In the genomic region with DNA sequence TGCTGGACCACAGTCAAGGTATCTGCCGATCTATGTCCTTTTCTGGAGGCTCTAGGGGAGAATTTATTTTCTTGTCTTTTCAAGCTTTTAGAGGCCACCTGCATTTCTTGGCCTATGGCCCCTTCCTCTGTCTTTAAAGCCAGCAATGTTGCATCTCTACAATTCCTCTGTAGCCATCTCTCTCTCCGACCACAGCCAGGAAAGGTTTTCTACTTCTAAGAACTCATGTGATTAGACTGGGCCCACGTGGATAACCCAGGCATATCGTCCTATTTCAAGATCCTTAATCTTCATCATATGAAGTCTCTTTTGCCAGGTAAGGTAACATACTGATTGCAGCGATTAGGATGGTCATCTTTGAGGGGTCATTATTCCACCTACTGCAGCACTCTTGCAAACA, we compare ENCODE assay signal across 19 cellular contexts. TPM values are rescaled to one million over a fixed set of nuclear protein-coding genes. Genes with fewer than 3 reads are reported as not detected.
A peak's percentile ranks its signal among the peaks of the same experiment; 100 is the strongest.
DNase-seq lines count a peak whose midpoint lies in the region; ATAC-seq and TF ChIP-seq lines count a peak whose summit lies in the region.
"Had no signal": no experiment of that assay in that cellular context is flagged by ENCODE, and none has a peak within 500 bp of the region (broad histone marks: within the 10 kb centered on the region; RNA-seq: fewer than 3 reads in every experiment).

No MANE protein-coding gene starts in this region.

- 0 out of 2 replicates have a peak overlapping the region, but pooled peaks have one; percentile 25 for H2BK20ac ChIP-seq in IMR-90 (ENCODE audit: low read depth, low read length)

- no peak overlapping the region for H3K4me2 ChIP-seq in IMR-90 (ENCODE audit: low read depth, low read length)
- H3K4me2 ChIP-seq: A549; BLaER1 treated with 17β-estradiol and CSF1 and Interleukin-3, amounts not matched to agents 10 nM and 100 nM had no signal

- no peaks in the 10 kb centered on the region for H3K4me1 Mint-ChIP-seq in activated CD4-positive, alpha-beta T cell treated with anti-CD3 and anti-CD28 coated beads, Interleukin-2, amount 10 ng/mL, durations not matched to agents 24 days and 14 days
- peaks cover 4% of the 10 kb centered on the region for H3K4me1 Mint-ChIP-seq in osteocyte (ENCODE audit: unreplicated experiment)
- H3K4me1 Mint-ChIP-seq: B cell had no signal

- 100% methylated on average over 1 of the region's 5 CpGs; no CpG with 5 or more reads in 1 of the 2 experiments for WGBS in IMR-90 (ENCODE audit: extremely low coverage in 2 of 2, insufficient read length in 1 of 2), 2 experiments

- H4K8ac ChIP-seq in IMR-90 (ENCODE audit: low read depth in 2 of 2, low read length in 2 of 2), result no peak overlapping the region

- CTCF ChIA-PET in IMR-90 (lab: Yijun Ruan, JAX), result interaction anchor here (1.4 kb wide), 1 partner anchor 239 kb away, joined by 3 read pairs; no protein-coding TSS in a partner anchor

- no peak overlapping the region for H3K4me3 ChIP-seq in IMR-90 (ENCODE audit: insufficient read depth, low read depth, low read length)
- H3K4me3 ChIP-seq: A549; BLaER1 treated with 17β-estradiol and CSF1 and Interleukin-3, amounts not matched to agents 10 nM and 100 nM; GM12878 had no signal

- peaks cover 2% of the 10 kb centered on the region for H3K4me1 ChIP-seq in IMR-90 (ENCODE audit: control insufficient read depth, insufficient read depth, low read length)
- H3K4me1 ChIP-seq: A549 had no signal

- DNase-seq in activated CD4-positive, alpha-beta T cell treated with anti-CD3 and anti-CD28 coated beads, Interleukin-2, amount 10 ng/mL, durations not matched to agents 24 days and 14 days, result peak; percentile 42
- DNase-seq in activated CD4-positive, alpha-beta T cell treated with anti-CD3 and anti-CD28 coated beads for 48 hours, result no peak
- DNase-seq in IMR-90, result no peak
- peak; percentile 25 for DNase-seq in osteocyte (ENCODE audit: extremely low spot score, unreplicated experiment)
- DNase-seq: AML-193; Caco-2; Calu3; CD4-positive, alpha-beta T cell; CD8-positive, alpha-beta T cell; DMS79 treated with DMSO at 0.1 percent for 48 hours; GF-D8 had no signal

- no peak overlapping the region for H2AK5ac ChIP-seq in IMR-90 (ENCODE audit: low read depth, low read length)

- no peak for ATAC-seq in IMR-90 (ENCODE audit: low read depth)
- no peak for ATAC-seq in activated CD4-positive, CD25-positive, alpha-beta regulatory T cell treated with anti-CD3 and anti-CD28 coated beads, Interleukin-2, amount 50 U/mL, for 24 hours
- ATAC-seq: A549; CD8-positive, alpha-beta T cell; GM12878 had no signal

- no peaks in the 10 kb centered on the region for H3K79me1 ChIP-seq in IMR-90 (ENCODE audit: low read depth in 1 of 2, low read length in 2 of 2)

- no peak overlapping the region for H3K23ac ChIP-seq in IMR-90 (ENCODE audit: low read depth, low read length)

- no peaks in the 10 kb centered on the region for H3K27me3 ChIP-seq in IMR-90 (ENCODE audit: control insufficient read depth, insufficient read depth, low read length)
- H3K27me3 ChIP-seq: BLaER1 treated with 17β-estradiol and CSF1 and Interleukin-3, amounts not matched to agents 10 nM and 100 nM had no signal

- no peaks in the 10 kb centered on the region for H4K20me1 ChIP-seq in IMR-90 (ENCODE audit: insufficient read depth, low read length)
- H4K20me1 ChIP-seq: BLaER1 treated with 17β-estradiol and CSF1 and Interleukin-3, amounts not matched to agents 10 nM and 100 nM had no signal

- TF ChIP-seq CTCF in IMR-90 (conservative IDR thresholded peaks at IDR 0.05; ENCODE audit: low read depth, low read length) (no peak), osteocyte (IDR thresholded peaks at IDR 0.05) (no peak)

- TF ChIP-seq RAD21 in IMR-90 (IDR thresholded peaks at IDR 0.05; ENCODE audit: low read length), result no peak

- H2BK15ac ChIP-seq in IMR-90 (ENCODE audit: low read depth, low read length), result no peak overlapping the region

- no peak overlapping the region for H2BK120ac ChIP-seq in IMR-90 (ENCODE audit: low read depth, low read length)

- H4K91ac ChIP-seq in IMR-90 (ENCODE audit: insufficient read depth, low read depth, low read length), result no peak overlapping the region

- no TSS peak for BruUV-seq in IMR-90 (replicated peaks; lab: Mats Ljungman, UMichigan)

- no peak overlapping the region for H3K14ac ChIP-seq in IMR-90 (replicated peaks; ENCODE audit: low read depth, low read length)

- no peak overlapping the region for H4K5ac ChIP-seq in IMR-90 (ENCODE audit: low read depth, low read length)

- H3K27me3 Mint-ChIP-seq in activated CD4-positive, alpha-beta T cell treated with anti-CD3 and anti-CD28 coated beads, Interleukin-2, amount 10 ng/mL, durations not matched to agents 24 days and 14 days, result peaks cover 7% of the 10 kb centered on the region
- peaks cover 15% of the 10 kb centered on the region for H3K27me3 Mint-ChIP-seq in osteocyte (ENCODE audit: unreplicated experiment)
- H3K27me3 Mint-ChIP-seq: CD4-positive, alpha-beta T cell had no signal

- H3K4me3 Mint-ChIP-seq in activated CD4-positive, alpha-beta T cell treated with anti-CD3 and anti-CD28 coated beads, Interleukin-2, amount 10 ng/mL, durations not matched to agents 24 days and 14 days, result no peak overlapping the region
- no peak overlapping the region for H3K4me3 Mint-ChIP-seq in osteocyte (ENCODE audit: unreplicated experiment)
- H3K4me3 Mint-ChIP-seq: B cell; CD4-positive, alpha-beta T cell; CD8-positive, alpha-beta T cell had no signal

- H3K36me3 Mint-ChIP-seq in activated CD4-positive, alpha-beta T cell treated with anti-CD3 and anti-CD28 coated beads, Interleukin-2, amount 10 ng/mL, durations not matched to agents 24 days and 14 days (ENCODE audit: low read depth), result no peaks in the 10 kb centered on the region
- no peaks in the 10 kb centered on the region for H3K36me3 Mint-ChIP-seq in osteocyte (ENCODE audit: unreplicated experiment)
- H3K36me3 Mint-ChIP-seq: CD8-positive, alpha-beta T cell had no signal

- POLR2A ChIA-PET in IMR-90 (lab: Charles Lee; ENCODE audit: unreplicated experiment), result interaction anchor here (0.6 kb wide), 1 partner anchor 57 kb away, joined by 3 read pairs; no protein-coding TSS in a partner anchor

- dilution Hi-C loops in IMR-90 (cut with HindIII; ENCODE audit: low sequenced_read_pairs, unreplicated experiment), result no loop called here

- H3K27ac ChIP-seq in IMR-90 (ENCODE audit: insufficient read depth, low read length), result no peak overlapping the region
- H3K27ac ChIP-seq: 22Rv1; A549; BLaER1 treated with 17β-estradiol and CSF1 and Interleukin-3, amounts not matched to agents 10 nM and 100 nM; C4-2B had no signal

- H2AK9ac ChIP-seq in IMR-90 (replicated peaks; ENCODE audit: low read depth, low read length, poor library complexity), result no peak overlapping the region

- H3K9me3 ChIP-seq in IMR-90 (ENCODE audit: control insufficient read depth, insufficient read depth, low read length), result peaks cover 6% of the 10 kb centered on the region
- H3K9me3 ChIP-seq: A549, Caco-2 had no signal

- H3K9ac ChIP-seq in IMR-90 (ENCODE audit: low read depth, low read length), result no peak overlapping the region
- H3K9ac ChIP-seq: BLaER1 treated with 17β-estradiol and CSF1 and Interleukin-3, amounts not matched to agents 10 nM and 100 nM had no signal

- intact Hi-C loops in activated CD4-positive, alpha-beta T cell treated with anti-CD3 and anti-CD28 coated beads, Interleukin-2, amount 10 ng/mL, durations not matched to agents 24 days and 14 days (cut with micrococcal nuclease), result no loop called here
- intact Hi-C loops in IMR-90 (cut with micrococcal nuclease), result loop anchor here (5.0 kb wide), 1 partner anchor 628 kb away; no protein-coding TSS in a partner anchor

- no peak overlapping the region for H3K27ac Mint-ChIP-seq in activated CD4-positive, alpha-beta T cell treated with anti-CD3 and anti-CD28 coated beads, Interleukin-2, amount 10 ng/mL, durations not matched to agents 24 days and 14 days
- H3K27ac Mint-ChIP-seq in osteocyte (ENCODE audit: unreplicated experiment), result no peak overlapping the region
- H3K27ac Mint-ChIP-seq: B cell; CD4-positive, alpha-beta T cell; CD8-positive, alpha-beta T cell had no signal

- no peak overlapping the region for H2AFZ ChIP-seq in IMR-90 (replicated peaks; ENCODE audit: low read length, poor library complexity)

- H3K36me3 ChIP-seq in IMR-90 (ENCODE audit: control insufficient read depth, insufficient read depth, low read length), result no peaks in the 10 kb centered on the region
- H3K36me3 ChIP-seq: BLaER1 treated with 17β-estradiol and CSF1 and Interleukin-3, amounts not matched to agents 10 nM and 100 nM had no signal

- H2BK5ac ChIP-seq in IMR-90 (ENCODE audit: low read depth, low read length, poor library complexity, severe bottlenecking), result no peak overlapping the region

- no peaks in the 10 kb centered on the region for H3K9me1 ChIP-seq in IMR-90 (ENCODE audit: insufficient read depth, low read length)

- in situ Hi-C loops in IMR-90 (cut with MboI; ENCODE audit: low sequenced_read_pairs), result no loop called here

- H3K9me3 Mint-ChIP-seq in activated CD4-positive, alpha-beta T cell treated with anti-CD3 and anti-CD28 coated beads, Interleukin-2, amount 10 ng/mL, durations not matched to agents 24 days and 14 days, result no peaks in the 10 kb centered on the region
- peaks cover 7% of the 10 kb centered on the region for H3K9me3 Mint-ChIP-seq in osteocyte (ENCODE audit: unreplicated experiment)
- H3K9me3 Mint-ChIP-seq: CD4-positive, alpha-beta T cell; CD8-positive, alpha-beta T cell had no signal

- H3K4ac ChIP-seq in IMR-90 (ENCODE audit: low read depth, low read length), result no peak overlapping the region

- H3K56ac ChIP-seq in IMR-90 (ENCODE audit: extremely low read depth, insufficient read depth, low read length), result no peak overlapping the region

- no peak overlapping the region for H3K18ac ChIP-seq in IMR-90 (ENCODE audit: low read depth, low read length)

- TF ChIP-seq POLR2A in IMR-90 (IDR thresholded peaks at IDR 0.05; ENCODE audit: low read depth, low read length), result no peak

TF ChIP-seq in IMR-90, 13 proteins besides CTCF, POLR2A, EP300 and RAD21 (continues in another document):
- TF ChIP-seq RCOR1 (IDR thresholded peaks at IDR 0.05; ENCODE audit: insufficient replicate concordance, low read length), result no peak
- no peak for TF ChIP-seq SMC3 (IDR thresholded peaks at IDR 0.05; ENCODE audit: low read depth, low read length)
- no peak for TF ChIP-seq NFE2L2 (IDR thresholded peaks at IDR 0.05; ENCODE audit: low read depth, low read length)
- no peak for TF ChIP-seq MAFK (IDR thresholded peaks at IDR 0.05; ENCODE audit: low read depth, low read length)

RNA-seq across cellular contexts. Expression of gene RGCC, which starts 43.4 kb away (rescaled TPM):
- total RNA-seq in activated CD4-positive, alpha-beta T cell treated with anti-CD3 and anti-CD28 coated beads, Interleukin-2, amount 10 ng/mL, durations not matched to agents 24 days and 14 days, result 113 and 117 TPM in 2 replicates
- total RNA-seq in IMR-90 (2012; rRNA removed) (6.1 and 7.5 TPM in 2 replicates), osteocyte (1.3 and 1.6 TPM in 2 replicates)
- 7.6 and 10.6 TPM in 2 replicates for polyA plus RNA-seq in IMR-90 (2012; rRNA removed)
- polyA plus RNA-seq in IMR-90 (2012; cell fraction: cytosol; rRNA removed), result 4.6 and 11.3 TPM in 2 replicates
- polyA plus RNA-seq in IMR-90 (2012; cell fraction: nucleus; rRNA removed; ENCODE audit: low replicate concordance), result 6.4 and 25.4 TPM in 2 replicates
- total RNA-seq: A172 had no signal

Comparison
In these comparisons a context has a peak if more than half of its experiments do, and no peak if none do; other contexts are left out.
1. DNase-seq: peak in activated CD4-positive, alpha-beta T cell treated with anti-CD3 and anti-CD28 coated beads, Interleukin-2, amount 10 ng/mL, durations not matched to agents 24 days and 14 days (single experiment) and osteocyte (single experiment); none in activated CD4-positive, alpha-beta T cell treated with anti-CD3 and anti-CD28 coated beads for 48 hours (single experiment) and IMR-90 (single experiment).
2. RNA of gene RGCC, which starts 43.4 kb away (total RNA-seq): 113 to 117 TPM in activated CD4-positive, alpha-beta T cell treated with anti-CD3 and anti-CD28 coated beads, Interleukin-2, amount 10 ng/mL, durations not matched to agents 24 days and 14 days; 6.1 to 7.5 TPM in IMR-90 and 1.3 to 1.6 TPM in osteocyte; every median in the first group is over 10 times any median in the second.